ENCODE assay signal across 15 cellular contexts in the genomic region with DNA sequence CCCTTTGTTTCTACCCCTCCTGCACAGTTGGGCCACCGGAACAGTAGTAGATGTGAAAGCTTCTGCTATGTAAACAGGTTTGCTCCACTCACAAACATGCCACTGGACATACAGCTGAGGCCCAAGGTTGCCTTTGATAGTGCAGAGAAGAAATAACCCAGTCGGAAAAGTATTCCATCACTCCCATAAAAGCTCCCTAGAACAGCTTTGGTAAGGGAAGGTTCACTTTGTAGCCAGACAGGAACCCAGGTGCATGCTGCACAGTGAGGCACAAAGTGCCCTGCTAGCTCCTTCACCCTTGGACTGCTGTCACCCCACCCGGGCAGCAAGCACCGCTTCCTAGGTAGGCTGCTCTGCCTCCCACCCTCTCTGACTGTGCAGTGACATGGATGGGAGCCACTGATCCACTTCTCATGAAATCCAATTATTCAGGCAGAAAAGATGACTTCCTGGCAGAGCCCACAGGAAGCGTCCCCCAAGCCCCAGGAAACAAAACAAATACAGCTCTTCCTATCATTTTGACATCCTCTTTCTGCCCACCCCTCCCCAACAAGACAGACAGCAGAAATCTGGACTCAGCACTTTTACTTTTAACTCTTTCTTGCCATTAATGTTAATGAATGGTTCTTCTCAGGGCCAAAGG.
DNase-seq lines count a peak whose midpoint lies in the region; ATAC-seq and TF ChIP-seq lines count a peak whose summit lies in the region.
"Had no signal": no experiment of that assay in that cellular context is flagged by ENCODE, and none has a peak within 500 bp of the region (broad histone marks: within the 10 kb centered on the region; RNA-seq: fewer than 3 reads in every experiment).

No MANE protein-coding gene starts in this region.

- ATAC-seq in GM18867 (IDR thresholded peaks at IDR 0.05; ENCODE audit: unreplicated experiment) = no peak

- peaks cover 52% of the 10 kb centered on the region for H3K4me1 Mint-ChIP-seq in nephron progenitor cell

- TF ChIP-seq CTCF in fibroblast of pulmonary artery (IDR thresholded peaks at IDR 0.05; ENCODE audit: low read length, missing control alignments) (no peak), nephron progenitor cell (IDR thresholded peaks at IDR 0.05) (no peak)

- H3K36me3 Mint-ChIP-seq in nephron progenitor cell (ENCODE audit: low read depth) = no peaks in the 10 kb centered on the region

- H3K4me1 ChIP-seq in BLaER1 treated with 17β-estradiol and CSF1 and Interleukin-3, amounts not matched to agents 10 nM and 100 nM = peaks cover 37 to 76% (median 57%) of the 10 kb centered on the region in 10 experiments
- H3K4me1 ChIP-seq: ascending aorta, prostate gland had no signal

- H3K27ac Mint-ChIP-seq in nephron progenitor cell = peak overlapping the region; percentile 35
- H3K27ac Mint-ChIP-seq: B cell had no signal

- peak overlapping the region; percentile 78 to 94 (median 90) for H3K4me2 ChIP-seq in BLaER1 treated with 17β-estradiol and CSF1 and Interleukin-3, amounts not matched to agents 10 nM and 100 nM

- peak; percentile 29 for DNase-seq in NCI-H446 treated with DMSO at 0.1 percent for 48 hours (lab: John Stamatoyannopoulos, UW)
- DNase-seq in fibroblast of pulmonary artery (ENCODE audit: low read depth) = peak; percentile 22
- no peak for DNase-seq in nephron progenitor cell
- no peak for DNase-seq in NCI-H1417 (lab: John Stamatoyannopoulos, UW)
- no peak for DNase-seq in GM19240 (ENCODE audit: insufficient read length, low spot score)
- no peak for DNase-seq in SW 1271 (lab: John Stamatoyannopoulos, UW)
- DNase-seq: DMS53; effector CD8-positive, alpha-beta T cell; NCI-H1105; T1000 had no signal

- no peaks in the 10 kb centered on the region for H4K20me1 ChIP-seq in BLaER1 treated with 17β-estradiol and CSF1 and Interleukin-3, amounts not matched to agents 10 nM and 100 nM

- peak overlapping the region; percentile 53 to 81 (median 75); a peak in 21 of 22 replicates for H3K27ac ChIP-seq in BLaER1 treated with 17β-estradiol and CSF1 and Interleukin-3, amounts not matched to agents 10 nM and 100 nM
- H3K27ac ChIP-seq: ascending aorta, prostate gland had no signal

- no peak overlapping the region for H3K4me3 Mint-ChIP-seq in nephron progenitor cell
- H3K4me3 Mint-ChIP-seq: B cell had no signal

- H3K27me3 Mint-ChIP-seq in nephron progenitor cell (ENCODE audit: low read depth, poor library complexity) = peaks cover 3% of the 10 kb centered on the region
- H3K27me3 Mint-ChIP-seq: B cell had no signal

- H3K27me3 ChIP-seq in BLaER1 treated with 17β-estradiol and CSF1 and Interleukin-3, amounts not matched to agents 10 nM and 100 nM = no peaks in the 10 kb centered on the region
- H3K27me3 ChIP-seq: ascending aorta had no signal

- H3K9me3 Mint-ChIP-seq in nephron progenitor cell = no peaks in the 10 kb centered on the region

- H3K4me3 ChIP-seq in BLaER1 treated with 17β-estradiol and CSF1 and Interleukin-3, amounts not matched to agents 10 nM and 100 nM = peak overlapping the region in 7 of 10 experiments; percentile 3 to 51 (median 24); a peak in 7 of 20 replicates
- H3K4me3 ChIP-seq in fibroblast of pulmonary artery (replicated peaks; ENCODE audit: low read depth, low read length) = no peak overlapping the region
- H3K4me3 ChIP-seq: ascending aorta, prostate gland had no signal

- H3K36me3 ChIP-seq in BLaER1 treated with 17β-estradiol and CSF1 and Interleukin-3, amounts not matched to agents 10 nM and 100 nM = no peaks in the 10 kb centered on the region
- H3K36me3 ChIP-seq: ascending aorta, prostate gland had no signal

- peak overlapping the region in 9 of 11 experiments; percentile 4 to 58 (median 49); a peak in 10 of 22 replicates for H3K9ac ChIP-seq in BLaER1 treated with 17β-estradiol and CSF1 and Interleukin-3, amounts not matched to agents 10 nM and 100 nM

- H3K9me3 ChIP-seq in BLaER1 treated with 17β-estradiol and CSF1 and Interleukin-3, amounts not matched to agents 10 nM and 100 nM (replicated peaks in 1 of 11) = peaks cover 0 to 6% (median 0%) of the 10 kb centered on the region in 11 experiments; a peak in 3 of 22 replicates
- H3K9me3 ChIP-seq: ascending aorta, prostate gland had no signal

Comparison
In these comparisons a context has a peak if more than half of its experiments do, and no peak if none do; other contexts are left out.
1. DNase-seq: peak in NCI-H446 treated with DMSO at 0.1 percent for 48 hours (single experiment) and fibroblast of pulmonary artery (single experiment); none in nephron progenitor cell (single experiment), NCI-H1417 (0 of 3), GM19240 (single experiment) and SW 1271 (0 of 2).